Comparison of ENCODE assay signal across 8 cellular contexts in genomic region chr14:22824711-22825359, GRCh38. TPM values are rescaled to one million over a fixed set of nuclear protein-coding genes. Genes with fewer than 3 reads are reported as not detected.
A peak's percentile ranks its signal among the peaks of the same experiment; 100 is the strongest.
DNase-seq lines count a peak whose midpoint lies in the region; ATAC-seq and TF ChIP-seq lines count a peak whose summit lies in the region.

No MANE protein-coding gene starts in this region.

- H3K27ac Mint-ChIP-seq in Caco-2 (ENCODE audit: unreplicated experiment), result peak overlapping the region; percentile 91
- H3K27ac Mint-ChIP-seq in activated naive CD8-positive, alpha-beta T cell treated with anti-CD3 and anti-CD28 coated beads, Interleukin-2, amount 10 ng/mL, durations not matched to agents 7 days and 5 days, result no peak overlapping the region

- H3K27me3 Mint-ChIP-seq in Caco-2 (ENCODE audit: insufficient read depth, unreplicated experiment), result no peaks in the 10 kb centered on the region
- H3K27me3 Mint-ChIP-seq in activated naive CD8-positive, alpha-beta T cell treated with anti-CD3 and anti-CD28 coated beads, Interleukin-2, amount 10 ng/mL, durations not matched to agents 7 days and 5 days, result peaks cover 18% of the 10 kb centered on the region

- H3K9me3 ChIP-seq in Caco-2 (no peaks in the 10 kb centered on the region), mucosa of descending colon (no peaks in the 10 kb centered on the region)

- H3K4me1 ChIP-seq in Caco-2 (peaks cover 48% of the 10 kb centered on the region), mucosa of descending colon (ENCODE audit: low read depth) (peaks cover 11% of the 10 kb centered on the region)

- DNase-seq in Caco-2, result peak; percentile 69 to 80
- peak; percentile 74 for DNase-seq in Jurkat, Clone E6-1 (ENCODE audit: low read depth, low spot score)
- no peak for DNase-seq in activated naive CD8-positive, alpha-beta T cell treated with anti-CD3 and anti-CD28 coated beads, Interleukin-2, amount 10 ng/mL, durations not matched to agents 7 days and 5 days
- DNase-seq in mucosa of gallbladder (ENCODE audit: low spot score), result peak; percentile 71
- no peak for DNase-seq in NCI-H774 (lab: John Stamatoyannopoulos, UW)
- DNase-seq in NCI-H510A (lab: John Stamatoyannopoulos, UW), result no peak
- DNase-seq in mucosa of descending colon, result no peak

- H3K4me3 Mint-ChIP-seq in Caco-2 (ENCODE audit: unreplicated experiment), result no peak overlapping the region
- H3K4me3 Mint-ChIP-seq in activated naive CD8-positive, alpha-beta T cell treated with anti-CD3 and anti-CD28 coated beads, Interleukin-2, amount 10 ng/mL, durations not matched to agents 7 days and 5 days, result peak overlapping the region; percentile 35

- peaks cover 20% of the 10 kb centered on the region for H3K36me3 Mint-ChIP-seq in Caco-2 (ENCODE audit: insufficient read depth, unreplicated experiment)
- H3K36me3 Mint-ChIP-seq in activated naive CD8-positive, alpha-beta T cell treated with anti-CD3 and anti-CD28 coated beads, Interleukin-2, amount 10 ng/mL, durations not matched to agents 7 days and 5 days, result no peaks in the 10 kb centered on the region

- peak; percentile 2 for ATAC-seq in activated naive CD8-positive, alpha-beta T cell treated with anti-CD3 and anti-CD28 coated beads, Interleukin-2, amount 10 ng/mL, durations not matched to agents 7 days and 5 days (ENCODE audit: low read depth)
- ATAC-seq in HG03571 (IDR thresholded peaks at IDR 0.05; ENCODE audit: unreplicated experiment), result no peak
- ATAC-seq in mucosa of descending colon, result no peak

- H3K4me1 Mint-ChIP-seq in Caco-2 (ENCODE audit: low read depth, unreplicated experiment), result peaks cover 26% of the 10 kb centered on the region
- H3K4me1 Mint-ChIP-seq in activated naive CD8-positive, alpha-beta T cell treated with anti-CD3 and anti-CD28 coated beads, Interleukin-2, amount 10 ng/mL, durations not matched to agents 7 days and 5 days, result peaks cover 23% of the 10 kb centered on the region

- no peaks in the 10 kb centered on the region for H3K9me3 Mint-ChIP-seq in Caco-2 (ENCODE audit: unreplicated experiment)
- peaks cover 2% of the 10 kb centered on the region for H3K9me3 Mint-ChIP-seq in activated naive CD8-positive, alpha-beta T cell treated with anti-CD3 and anti-CD28 coated beads, Interleukin-2, amount 10 ng/mL, durations not matched to agents 7 days and 5 days

- intact Hi-C loops in Caco-2 (cut with micrococcal nuclease; ENCODE audit: unreplicated experiment) (loop anchor here (5.0 kb wide), 2 partner anchors 92 to 152 kb away; partner anchors contain the start of gene RBM23), mucosa of descending colon (cut with DNase I, micrococcal nuclease) (no loop called here)

- POLR2A ChIA-PET in Caco-2 (lab: Charles Lee), result interaction anchor here (0.6 to 1.2 kb wide), 7 partner anchors 9 to 255 kb away, joined by 3 to 8 read pairs (median 4); partner anchors contain the start of genes LRP10, OXA1L and SLC7A7
- POLR2A ChIA-PET in activated naive CD8-positive, alpha-beta T cell treated with anti-CD3 and anti-CD28 coated beads, Interleukin-2, amount 10 ng/mL, durations not matched to agents 7 days and 5 days (lab: Charles Lee), result interaction anchor here (0.6 to 3.1 kb wide), 5 partner anchors 9 to 259 kb away, joined by 3 to 17 read pairs (median 4); partner anchors contain the start of gene LRP10

- H3K36me3 ChIP-seq in Caco-2 (ENCODE audit: control insufficient read depth, insufficient read depth, low read length), result no peaks in the 10 kb centered on the region
- no peaks in the 10 kb centered on the region for H3K36me3 ChIP-seq in mucosa of descending colon (ENCODE audit: low read depth)

- H3K27me3 ChIP-seq in Caco-2 (replicated peaks; ENCODE audit: control insufficient read depth, insufficient read depth, low read length), result no peaks in the 10 kb centered on the region

- BruUV-seq in Caco-2 (replicated peaks; lab: Mats Ljungman, UMichigan), result no TSS peak

- H3K4me3 ChIP-seq in Caco-2 (ENCODE audit: low read depth, low read length) (no peak overlapping the region), mucosa of descending colon (no peak overlapping the region)
- H3K4me3 ChIP-seq in Jurkat, Clone E6-1 (ENCODE audit: low read length), result peak overlapping the region; percentile 27

- CTCF ChIA-PET in Caco-2 (lab: Charles Lee), result interaction anchor here (0.6 kb wide), 2 partner anchors 10 to 12 kb away, joined by 3 read pairs; no protein-coding TSS in a partner anchor

- TF ChIP-seq CTCF in Caco-2 (IDR thresholded peaks at IDR 0.05; ENCODE audit: insufficient read depth in 1 of 2, low read depth in 1 of 2, low read length in 1 of 2, severe bottlenecking in 1 of 2, unreplicated experiment in 1 of 2) (no peak), mucosa of descending colon (IDR thresholded peaks at IDR 0.05) (no peak)

RNA-seq across cellular contexts. Expression of gene MRPL52, which starts 4.9 kb away (rescaled TPM):
- total RNA-seq in Caco-2 (2022) (149 TPM in 2 replicates), mucosa of gallbladder (85.1 TPM), mucosa of descending colon (10 to 100 TPM; 59.1 to 79.1 (median 64.5) TPM)
- polyA plus RNA-seq in Jurkat, Clone E6-1 (2012; ENCODE audit: insufficient read depth, insufficient read length), result 384 TPM
- 10 to 100 TPM; 76.6 to 86.5 TPM for total RNA-seq in activated naive CD8-positive, alpha-beta T cell treated with anti-CD3 and anti-CD28 coated beads, Interleukin-2, amount 10 ng/mL, durations not matched to agents 7 days and 5 days

RNA-seq across cellular contexts. Expression of gene SLC7A7, which starts 9.6 kb away (rescaled TPM):
- 380 and 443 TPM in 2 replicates for total RNA-seq in Caco-2 (2022)
- 2.6 TPM for polyA plus RNA-seq in Jurkat, Clone E6-1 (2012; ENCODE audit: insufficient read depth, insufficient read length)
- 1 to 10 TPM in 1 of 2 experiments, under 1 TPM in 1; 0.89 to 2.5 TPM for total RNA-seq in activated naive CD8-positive, alpha-beta T cell treated with anti-CD3 and anti-CD28 coated beads, Interleukin-2, amount 10 ng/mL, durations not matched to agents 7 days and 5 days
- 72.7 TPM for total RNA-seq in mucosa of gallbladder
- total RNA-seq in mucosa of descending colon, result 10 to 100 TPM in 2 of 3 donors, 1 to 10 TPM in 1; 7.6 to 13.7 (median 13.2) TPM

RNA-seq across cellular contexts. Expression of gene MMP14, which starts 11.6 kb away (rescaled TPM):
- total RNA-seq in Caco-2 (2022) (57.2 and 62.9 TPM in 2 replicates), mucosa of gallbladder (222 TPM), mucosa of descending colon (100 to 1,000 TPM in 2 of 3 donors, 10 to 100 TPM in 1; 48.1 to 161 (median 104) TPM)
- 1.6 TPM for polyA plus RNA-seq in Jurkat, Clone E6-1 (2012; ENCODE audit: insufficient read depth, insufficient read length)
- 1 to 10 TPM; 3.1 to 4.9 TPM for total RNA-seq in activated naive CD8-positive, alpha-beta T cell treated with anti-CD3 and anti-CD28 coated beads, Interleukin-2, amount 10 ng/mL, durations not matched to agents 7 days and 5 days

RNA-seq across cellular contexts. Expression of gene LRP10, which starts 46.7 kb away (rescaled TPM):
- 29.6 and 34.0 TPM in 2 replicates for total RNA-seq in Caco-2 (2022)
- 15.2 TPM for polyA plus RNA-seq in Jurkat, Clone E6-1 (2012; ENCODE audit: insufficient read depth, insufficient read length)
- total RNA-seq in activated naive CD8-positive, alpha-beta T cell treated with anti-CD3 and anti-CD28 coated beads, Interleukin-2, amount 10 ng/mL, durations not matched to agents 7 days and 5 days, result 10 to 100 TPM; 59.9 to 63.1 TPM
- total RNA-seq in mucosa of gallbladder, result 315 TPM
- total RNA-seq in mucosa of descending colon, result 100 to 1,000 TPM; 218 to 276 (median 245) TPM

RNA-seq across cellular contexts. Expression of gene REM2, which starts 58.2 kb away (rescaled TPM):
- total RNA-seq in Caco-2 (2022), result 0.41 and 0.44 TPM in 2 replicates
- not detected for polyA plus RNA-seq in Jurkat, Clone E6-1 (2012; ENCODE audit: insufficient read depth, insufficient read length)
- total RNA-seq in activated naive CD8-positive, alpha-beta T cell treated with anti-CD3 and anti-CD28 coated beads, Interleukin-2, amount 10 ng/mL, durations not matched to agents 7 days and 5 days, result 1 to 10 TPM; 1.2 TPM
- 1.4 TPM for total RNA-seq in mucosa of gallbladder
- under 1 TPM; 0.35 to 0.66 (median 0.51) TPM for total RNA-seq in mucosa of descending colon

Comparison
In these comparisons a context has a peak if more than half of its experiments do, and no peak if none do; other contexts are left out.
1. DNase-seq: peak in Caco-2 (2 of 2), Jurkat, Clone E6-1 (single experiment) and mucosa of gallbladder (single experiment); none in activated naive CD8-positive, alpha-beta T cell treated with anti-CD3 and anti-CD28 coated beads, Interleukin-2, amount 10 ng/mL, durations not matched to agents 7 days and 5 days (single experiment), NCI-H774 (single experiment), NCI-H510A (single experiment) and mucosa of descending colon (0 of 3).